In the genomic region with DNA sequence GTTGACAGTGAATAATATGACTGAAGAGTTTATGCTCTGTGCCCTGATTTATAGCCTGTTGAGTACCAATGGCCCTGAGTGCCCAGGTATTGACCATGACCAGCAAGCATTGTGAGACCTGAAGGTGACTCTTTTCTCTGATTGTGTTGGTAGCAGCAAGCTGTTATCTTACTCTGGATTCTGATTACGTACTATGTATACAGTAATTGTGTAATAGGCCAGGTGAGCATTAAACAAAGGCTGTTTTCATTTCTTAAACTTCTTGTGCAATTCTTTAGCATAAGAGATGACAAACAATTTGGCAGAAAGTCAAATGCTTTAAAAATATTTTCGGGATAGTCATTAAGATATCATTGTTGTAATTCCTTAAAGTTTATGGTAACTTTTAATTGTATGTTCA, we compare ENCODE assay signal across 16 cellular contexts.
"Had no signal": no experiment of that assay in that cellular context is flagged by ENCODE, and none has a peak within 500 bp of the region (broad histone marks: within the 10 kb centered on the region; RNA-seq: fewer than 3 reads in every experiment).

No MANE protein-coding gene starts in this region.

- H3K27ac ChIP-seq: parathyroid adenoma, thyroid gland, uterus had no signal

- H3K27me3 ChIP-seq: thyroid gland, uterus had no signal

- H3K4me3 ChIP-seq: thyroid gland, uterus had no signal

- DNase-seq: activated CD4-positive, alpha-beta T cell treated with anti-CD3 and anti-CD28 coated beads, Interleukin-2, amount 50 U/mL, for 4 hours; activated CD4-positive, CD25-positive, alpha-beta regulatory T cell treated with anti-CD3 and anti-CD28 coated beads, Interleukin-2, amount 50 U/mL, for 72 hours; activated CD8-positive, alpha-beta memory T cell treated with anti-CD3 and anti-CD28 coated beads, Interleukin-2, amount 10 ng/mL, durations not matched to agents 7 days and 5 days; activated effector memory CD4-positive, alpha-beta T cell treated with Interleukin-2 at 50 U/mL for 16 hours; activated T-cell treated with anti-CD3 and anti-CD28 coated beads, Interleukin-2, amount 50 U/mL, for 24 hours; amniotic stem cell; dermis blood vessel endothelial cell; endodermal cell; foreskin melanocyte; head of caudate nucleus; islet precursor cell; stimulated activated CD4-positive, alpha-beta T cell treated with anti-CD3 and anti-CD28 coated beads, Interleukin-4, amount 100 ng/mL, for 4 hours; thyroid gland; uterus had no signal

- H3K36me3 ChIP-seq: thyroid gland, uterus had no signal

- ATAC-seq: activated CD8-positive, alpha-beta memory T cell treated with anti-CD3 and anti-CD28 coated beads, Interleukin-2, amount 10 ng/mL, durations not matched to agents 7 days and 5 days; esophagus mucosa had no signal

- H3K4me1 ChIP-seq: parathyroid adenoma, thyroid gland, uterus had no signal

- H3K9me3 ChIP-seq: thyroid gland, uterus had no signal
